In the genomic region with DNA sequence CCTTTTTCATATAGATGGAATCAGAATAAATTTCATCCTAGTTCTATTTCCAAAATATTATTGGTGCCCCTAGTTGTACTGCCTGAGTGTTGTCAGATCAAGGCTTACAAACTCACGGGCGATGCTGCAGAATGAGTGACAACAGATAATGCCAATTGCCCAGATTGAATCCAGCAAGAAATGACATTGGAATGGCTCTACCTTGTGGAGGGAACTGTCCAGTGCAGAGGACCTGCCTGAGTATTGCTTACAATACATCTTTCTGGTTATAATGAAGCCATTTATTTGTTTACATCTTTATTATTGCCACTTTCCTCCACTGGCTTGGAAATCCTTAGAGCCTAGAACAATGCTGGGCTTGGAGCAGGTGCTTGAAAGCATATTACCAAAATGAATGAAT, we compare ENCODE assay signal across 1 cellular context.
TF ChIP-seq lines count a peak whose summit lies in the region.

No MANE protein-coding gene starts in this region.

TF ChIP-seq in WTC11, 78 proteins besides CTCF, POLR2A, EP300 and RAD21 (continued from another document):
- TF ChIP-seq FOXJ3 (CRISPR knock-in tag; IDR thresholded peaks at IDR 0.05; ENCODE audit: borderline replicate concordance): no peak
- no peak for TF ChIP-seq ZNF232 (CRISPR knock-in tag; IDR thresholded peaks at IDR 0.05)
